9 cellular contexts compared by ENCODE assay signal in the genomic region with DNA sequence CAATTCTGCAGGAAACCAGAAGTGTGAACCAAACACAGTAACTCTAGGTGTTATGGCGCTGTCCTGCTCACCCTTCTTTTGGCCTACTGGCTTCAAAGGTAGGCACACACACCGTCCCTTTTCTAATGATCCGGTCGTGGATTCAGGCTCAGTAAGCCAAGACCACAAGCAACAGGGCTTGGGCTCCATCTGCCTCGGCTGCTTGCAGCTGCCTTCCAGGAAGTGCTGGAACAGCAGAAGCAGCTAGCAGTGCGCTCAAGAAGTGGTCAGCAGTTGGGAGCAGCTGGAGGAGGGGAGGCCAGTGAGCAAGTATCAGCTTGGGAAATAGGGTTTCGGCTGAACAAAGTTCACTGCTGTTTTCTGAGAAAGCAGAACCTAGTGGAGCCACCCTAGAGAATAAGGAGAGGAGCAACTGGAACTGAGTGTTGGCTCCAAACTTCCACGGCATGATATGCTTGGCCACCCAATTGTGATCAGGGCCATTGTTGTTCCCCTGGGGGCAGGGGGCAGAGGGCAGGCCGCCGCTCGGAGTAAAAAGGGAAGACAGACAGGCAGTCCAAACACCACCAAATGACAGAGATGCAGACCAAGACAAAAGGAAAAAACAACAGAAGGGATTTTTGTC.
DNase-seq lines count a peak whose midpoint lies in the region; ATAC-seq, FAIRE-seq and TF ChIP-seq lines count a peak whose summit lies in the region.
"Had no signal": no experiment of that assay in that cellular context is flagged by ENCODE, and none has a peak within 500 bp of the region (broad histone marks: within the 10 kb centered on the region; RNA-seq: fewer than 3 reads in every experiment).

No MANE protein-coding gene starts in this region.

- WGBS in adrenal gland, 4 donors, result 61 to 63% (median 62%) methylated on average over 11 of the region's 11 CpGs
- WGBS in right lobe of liver (ENCODE audit: insufficient coverage, low coverage, low lambda C conversion rate, missing lambda C conversion rate), result 8% methylated on average over 11 of the region's 11 CpGs

- no peaks in the 10 kb centered on the region for H3K9me3 ChIP-seq in adrenal gland (replicated peaks in 1 of 3)
- peaks cover 0 to 3% (median 0%) of the 10 kb centered on the region in 4 donors for H3K9me3 ChIP-seq in right lobe of liver
- no peaks in the 10 kb centered on the region for H3K9me3 ChIP-seq in thoracic aorta

- peak in 1 of 2 donors; percentile 17 for TF ChIP-seq POLR2A in adrenal gland (IDR thresholded peaks at IDR 0.05)
- peak; percentile 40 for TF ChIP-seq POLR2A in right lobe of liver (IDR thresholded peaks at IDR 0.05)

- H3K27me3 ChIP-seq in adrenal gland (no peaks in the 10 kb centered on the region), right lobe of liver (no peaks in the 10 kb centered on the region), thoracic aorta (replicated peaks; ENCODE audit: insufficient read depth) (no peaks in the 10 kb centered on the region)

- no peak for DNase-seq in GM18507 (ENCODE audit: extremely low spot score, insufficient read length, low read depth)
- DNase-seq in M059J (ENCODE audit: low read depth), result peak; percentile 26
- peak in 5 of 7 donors; percentile 56 to 79 (median 65) for DNase-seq in adrenal gland
- peak; percentile 76 to 85 (median 81) for DNase-seq in right lobe of liver
- no peak for DNase-seq in thoracic aorta (ENCODE audit: low spot score)
- DNase-seq in stimulated activated CD4-positive, alpha-beta T cell treated with anti-CD3 and anti-CD28 coated beads, Interleukin-12 subunit alpha, Interleukin-12 subunit beta, amount 100 ng/mL, for 4 hours, result no peak
- no peak for DNase-seq in HuH-7 (ENCODE audit: low spot score)

- H3K36me3 ChIP-seq in adrenal gland (replicated peaks in 1 of 2) (no peaks in the 10 kb centered on the region), right lobe of liver (no peaks in the 10 kb centered on the region), thoracic aorta (no peaks in the 10 kb centered on the region)

- FAIRE-seq in GM18507 (lab: Jason Lieb, UNC), result peak; percentile 73
- FAIRE-seq: islet of Langerhans had no signal

- intact Hi-C loops in adrenal gland (cut with DNase I) (no loop called here), right lobe of liver (cut with DNase I) (loop anchor here in 1 of 2 donors (5.0 kb wide), 1 partner anchor 78 kb away; no protein-coding TSS in a partner anchor)

- H3K4me3 ChIP-seq in adrenal gland (no peak overlapping the region), right lobe of liver (no peak overlapping the region), thoracic aorta (peak overlapping the region; percentile 13)

- H3K4me1 ChIP-seq in adrenal gland (replicated peaks in 1 of 2), result peaks cover 25 to 49% of the 10 kb centered on the region in 2 donors
- peaks cover 0 to 64% (median 31%) of the 10 kb centered on the region in 4 donors for H3K4me1 ChIP-seq in right lobe of liver
- peaks cover 15 to 31% of the 10 kb centered on the region in 2 donors for H3K4me1 ChIP-seq in thoracic aorta (ENCODE audit: control insufficient read depth in 1 of 2, low read depth in 2 of 2)

- peak; percentile 52 to 74 (median 57) for ATAC-seq in right lobe of liver
- peak; percentile 46 for ATAC-seq in thoracic aorta (ENCODE audit: insufficient number of reproducible peaks, low FRiP score, low read depth)
- no peak for ATAC-seq in HG03378 (IDR thresholded peaks at IDR 0.05; ENCODE audit: unreplicated experiment)

- peak overlapping the region in 4 of 5 donors; percentile 64 to 89 (median 72) for H3K27ac ChIP-seq in adrenal gland
- peak overlapping the region; percentile 88 to 99 (median 95) for H3K27ac ChIP-seq in right lobe of liver
- H3K27ac ChIP-seq in thoracic aorta, result peak overlapping the region in 1 of 2 donors; percentile 60

- TF ChIP-seq CTCF in adrenal gland (IDR thresholded peaks at IDR 0.05) (peak in 1 of 6 experiments; percentile 2), right lobe of liver (IDR thresholded peaks at IDR 0.05) (no peak), thoracic aorta (IDR thresholded peaks at IDR 0.05) (no peak)

Comparison
In these comparisons a context has a peak if more than half of its experiments do, and no peak if none do; other contexts are left out.
1. DNase-seq: peak in M059J (single experiment), adrenal gland (5 of 7) and right lobe of liver (3 of 3); none in GM18507 (single experiment), thoracic aorta (single experiment), stimulated activated CD4-positive, alpha-beta T cell treated with anti-CD3 and anti-CD28 coated beads, Interleukin-12 subunit alpha, Interleukin-12 subunit beta, amount 100 ng/mL, for 4 hours (single experiment) and HuH-7 (single experiment).